ENCODE assay signal across 17 cellular contexts in genomic region chr4:3471886-3472285, GRCh38. TPM values are rescaled to one million over a fixed set of nuclear protein-coding genes. Genes with fewer than 3 reads are reported as not detected.
DNase-seq lines count a peak whose midpoint lies in the region; ATAC-seq, FAIRE-seq and TF ChIP-seq lines count a peak whose summit lies in the region.
"Had no signal": no experiment of that assay in that cellular context is flagged by ENCODE, and none has a peak within 500 bp of the region (broad histone marks: within the 10 kb centered on the region; RNA-seq: fewer than 3 reads in every experiment).

No MANE protein-coding gene starts in this region.

- H4K20me1 ChIP-seq in H1 (replicated peaks in 1 of 2; ENCODE audit: control insufficient read depth in 1 of 2, insufficient read depth in 2 of 2, low read length in 2 of 2): peaks cover 0 to 13% of the 10 kb centered on the region in 2 experiments

- H3K9me3 ChIP-seq in H1 (ENCODE audit: insufficient read depth in 2 of 2, low read depth in 1 of 2, low read length in 1 of 2): peaks cover 0 to 6% of the 10 kb centered on the region in 2 experiments; a peak in 2 of 4 replicates
- no peaks in the 10 kb centered on the region for H3K9me3 ChIP-seq in spleen
- no peaks in the 10 kb centered on the region for H3K9me3 ChIP-seq in small intestine (ENCODE audit: control insufficient read depth, low read depth)

- H2BK5ac ChIP-seq in H1 (ENCODE audit: low read depth, low read length): no peak overlapping the region

- no peak overlapping the region for H4K91ac ChIP-seq in H1 (replicated peaks; ENCODE audit: insufficient read length, low read length)

- H3K23ac ChIP-seq in H1 (ENCODE audit: insufficient read length): no peak overlapping the region

- no peaks in the 10 kb centered on the region for H3K36me3 Mint-ChIP-seq in nephron progenitor cell (ENCODE audit: low read depth)

- H3K14ac ChIP-seq in H1 (ENCODE audit: insufficient read length): no peak overlapping the region

- H3K4me3 ChIP-seq in H1 (ENCODE audit: extremely low read depth in 1 of 4, insufficient read depth in 2 of 4, low read depth in 3 of 4, low read length in 4 of 4) (no peak overlapping the region), spleen (no peak overlapping the region), small intestine (ENCODE audit: low read depth in 1 of 2, low read length in 2 of 2) (no peak overlapping the region)
- H3K4me3 ChIP-seq: GM23338 had no signal

- no peak overlapping the region for H2BK20ac ChIP-seq in H1 (ENCODE audit: low read length)

- 0 out of 2 replicates have a peak overlapping the region, but pooled peaks have one; percentile 29 for H2BK15ac ChIP-seq in H1 (ENCODE audit: low read length)

- no peak for TF ChIP-seq EP300 in H1 (IDR thresholded peaks at IDR 0.05; ENCODE audit: borderline replicate concordance in 1 of 2, low read depth in 2 of 2, low read length in 2 of 2)

- no peaks in the 10 kb centered on the region for H3K36me3 ChIP-seq in H1 (ENCODE audit: control insufficient read depth in 2 of 4, insufficient read depth in 4 of 4, low read length in 3 of 4)
- H3K36me3 ChIP-seq in spleen: no peaks in the 10 kb centered on the region
- no peaks in the 10 kb centered on the region for H3K36me3 ChIP-seq in small intestine (ENCODE audit: control insufficient read depth in 2 of 2, insufficient read depth in 2 of 2, low read length in 2 of 2)

- TF ChIP-seq RAD21 in H1 (IDR thresholded peaks at IDR 0.05 in 1 of 2, conservative IDR thresholded peaks at IDR 0.05 in 1 of 2; ENCODE audit: low read depth in 2 of 2, low read length in 2 of 2): no peak

- H3K27me3 ChIP-seq in H1 (replicated peaks in 1 of 4; ENCODE audit: control insufficient read depth in 3 of 4, extremely low read depth in 1 of 4, insufficient read depth in 3 of 4, low read length in 3 of 4) (peaks cover 1 to 48% (median 34%) of the 10 kb centered on the region in 4 experiments; a peak in 6 of 7 replicates), spleen (replicated peaks in 1 of 7) (peaks cover 0 to 67% (median 13%) of the 10 kb centered on the region in 7 donors), small intestine (ENCODE audit: control insufficient read depth in 2 of 2, insufficient read depth in 2 of 2, low read length in 2 of 2) (no peaks in the 10 kb centered on the region)

- no peak for ATAC-seq in Right ventricle myocardium superior (ENCODE audit: poor library complexity)
- no peak for ATAC-seq in left ventricle myocardium superior
- ATAC-seq in HG02571 (IDR thresholded peaks at IDR 0.05; ENCODE audit: unreplicated experiment): no peak
- ATAC-seq: HepG2 had no signal

- H3K4me3 Mint-ChIP-seq in nephron progenitor cell: no peak overlapping the region
- H3K4me3 Mint-ChIP-seq: CD4-positive, alpha-beta T cell; GM23338; HFFc6 had no signal

- no peak overlapping the region for H3K4ac ChIP-seq in H1 (replicated peaks; ENCODE audit: insufficient read length, low read depth, low read length)

- H3K23me2 ChIP-seq in H1 (ENCODE audit: low read depth, low read length): peaks cover 5% of the 10 kb centered on the region

- H3K79me1 ChIP-seq in H1 (ENCODE audit: low read depth, low read length): peaks cover 6% of the 10 kb centered on the region; the same call in 1 of the 2 replicates

- no peak overlapping the region for H2AFZ ChIP-seq in H1 (ENCODE audit: low read length)
- H2AFZ ChIP-seq: GM23338 had no signal

- no peak overlapping the region for H3K56ac ChIP-seq in H1 (replicated peaks; ENCODE audit: insufficient read length, low read depth, low read length)

- no peak overlapping the region for H3K9ac ChIP-seq in H1 (replicated peaks in 1 of 4; ENCODE audit: extremely low read depth in 1 of 4, low read depth in 3 of 4, low read length in 3 of 4)

- FAIRE-seq in H1 (lab: Jason Lieb, UNC): no peak
- FAIRE-seq in small intestine (lab: Jason Lieb, UNC): no peak
- FAIRE-seq: HepG2, HTR-8/SVneo had no signal

- no peak overlapping the region for H2BK120ac ChIP-seq in H1 (replicated peaks; ENCODE audit: low read depth, low read length)

- H3K27ac ChIP-seq in H1 (ENCODE audit: low read depth, low read length) (no peak overlapping the region), spleen (no peak overlapping the region), small intestine (ENCODE audit: low read depth in 1 of 2, low read length in 1 of 2) (no peak overlapping the region)

- DNase-seq in Right ventricle myocardium superior (peak; percentile 34), left ventricle myocardium superior (no peak), H1 (ENCODE audit: low read depth in 1 of 2, low spot score in 2 of 2) (no peak), nephron progenitor cell (peak; percentile 9), spleen (peak; percentile 58), small intestine (no peak)
- DNase-seq: 8988T; Calu3; CD4-positive, alpha-beta T cell; DMS 273 treated with DMSO at 0.1 percent for 48 hours; HCEC 1CT; HFFc6 had no signal

- H3K27me3 Mint-ChIP-seq in nephron progenitor cell (ENCODE audit: low read depth, poor library complexity): peaks cover 13% of the 10 kb centered on the region
- H3K27me3 Mint-ChIP-seq: CD4-positive, alpha-beta T cell had no signal

- H3K9me3 Mint-ChIP-seq in nephron progenitor cell: no peaks in the 10 kb centered on the region
- H3K9me3 Mint-ChIP-seq: CD4-positive, alpha-beta T cell; GM23338; HFFc6 had no signal

- intact Hi-C loops in Right ventricle myocardium superior (cut with DNase I): no loop called here
- intact Hi-C loops in left ventricle myocardium superior (cut with micrococcal nuclease): no loop called here
- intact Hi-C loops in spleen (cut with DNase I; ENCODE audit: low total_unique reads): no loop called here

- TF ChIP-seq POLR2A in H1 (IDR thresholded peaks at IDR 0.05; ENCODE audit: control extremely low read depth in 1 of 2, low read depth in 2 of 2, low read length in 2 of 2): no peak
- TF ChIP-seq POLR2A in spleen (IDR thresholded peaks at IDR 0.05): no peak

- no peak overlapping the region for H3K18ac ChIP-seq in H1 (ENCODE audit: extremely low read depth, low read length)

- H3K27ac Mint-ChIP-seq in nephron progenitor cell: no peak overlapping the region
- H3K27ac Mint-ChIP-seq: CD4-positive, alpha-beta T cell; GM23338; HFFc6 had no signal

- TF ChIP-seq CTCF in H1 (IDR thresholded peaks at IDR 0.05; ENCODE audit: control extremely low read depth in 1 of 3, insufficient read depth in 1 of 3, low read depth in 1 of 3, low read length in 3 of 3): no peak
- TF ChIP-seq CTCF in nephron progenitor cell (IDR thresholded peaks at IDR 0.05): no peak
- TF ChIP-seq CTCF in spleen (IDR thresholded peaks at IDR 0.05 in 8 of 11, conservative IDR thresholded peaks at IDR 0.05 in 3 of 11): no peak

- 83% methylated on average over 13 of the region's 15 CpGs; no CpG with 5 or more reads in 1 of the 2 experiments for WGBS in H1 (ENCODE audit: extremely low coverage in 1 of 2, insufficient coverage in 1 of 2, insufficient read length in 1 of 2, insufficient replicate concordance in 2 of 2, low coverage in 1 of 2, low lambda C conversion rate in 2 of 2, missing lambda C conversion rate in 1 of 2), 2 experiments
- 86 to 93% (median 87%) methylated on average over 13 to 15 of the region's 15 CpGs for WGBS in spleen, 5 donors
- WGBS in small intestine, 3 donors: 80 to 86% (median 83%) methylated on average over 15 of the region's 15 CpGs

- no peak overlapping the region for H4K5ac ChIP-seq in H1 (ENCODE audit: insufficient read length, low read depth, low read length)

- CTCF ChIA-PET in H1 (lab: Charles Lee; ENCODE audit: partially characterized antibody): interaction anchor here (0.9 to 3.9 kb wide), 7 partner anchors 8 to 229 kb away, joined by 3 to 41 read pairs (median 4); no protein-coding TSS in a partner anchor

- peaks cover 13% of the 10 kb centered on the region for H3K4me1 Mint-ChIP-seq in nephron progenitor cell

- H3K79me2 ChIP-seq in H1 (ENCODE audit: control insufficient read depth in 1 of 2, insufficient read depth in 2 of 2, low read length in 2 of 2): no peaks in the 10 kb centered on the region

- no peak overlapping the region for H4K8ac ChIP-seq in H1 (ENCODE audit: extremely low read depth, insufficient read depth, low read length)

- POLR2A ChIA-PET in H1 (lab: Charles Lee; ENCODE audit: partially characterized antibody): interaction anchor here (1.4 kb wide), 1 partner anchor 13 kb away, joined by 4 read pairs; no protein-coding TSS in a partner anchor

- H3K4me2 ChIP-seq in H1 (ENCODE audit: insufficient read depth in 1 of 2, low read depth in 2 of 2, low read length in 2 of 2): no peak overlapping the region
- H3K4me2 ChIP-seq: GM23338 had no signal

- H2AK5ac ChIP-seq in H1 (ENCODE audit: low read depth, low read length): no peak overlapping the region

- no peak overlapping the region for H2BK12ac ChIP-seq in H1 (ENCODE audit: low read depth, low read length)

- H3K4me1 ChIP-seq in H1 (replicated peaks in 1 of 4; ENCODE audit: control insufficient read depth in 3 of 4, insufficient read depth in 4 of 4, low read length in 3 of 4): peaks cover 0 to 3% (median 1%) of the 10 kb centered on the region in 4 experiments; a peak in 2 of 7 replicates
- H3K4me1 ChIP-seq in spleen: no peaks in the 10 kb centered on the region
- no peaks in the 10 kb centered on the region for H3K4me1 ChIP-seq in small intestine (ENCODE audit: control insufficient read depth in 2 of 2, insufficient read depth in 1 of 2, low read depth in 1 of 2, low read length in 1 of 2)

RNA-seq across cellular contexts. Expression of gene DOK7, which starts 8.8 kb away (rescaled TPM):
- 33.7 TPM for total RNA-seq in Right ventricle myocardium superior
- 35.5 TPM for total RNA-seq in left ventricle myocardium superior
- not detected in 2 replicates for total RNA-seq in H1 (2021; fragmentation: NEBNext Ultra II Directional; extraction: Animal tissue kit (Norgen Biotek cat#: 25700))
- 0.32 and 0.36 TPM in 2 replicates for polyA plus RNA-seq in H1 (2011; rRNA removed)
- 0.19 TPM for polyA plus RNA-seq in H1 (2011; cell fraction: cytosol; rRNA removed)
- 0.27 TPM for polyA plus RNA-seq in H1 (2011; cell fraction: nucleus; rRNA removed)
- polyA plus RNA-seq in H1 (2012, experiment 1 of 2): 0.09 to 0.32 TPM (median 0.25 TPM) in 3 of 4 replicates, not detected in the other
- polyA plus RNA-seq in H1 (2012, experiment 2 of 2): 0.09 TPM
- 0.14 TPM for polyA plus RNA-seq in H1 (2013, experiment 1 of 2)
- 0.13 TPM for polyA plus RNA-seq in H1 (2013, experiment 2 of 2)
- not detected in 2 replicates for polyA minus RNA-seq in H1 (2011; rRNA and poly(A)+ RNA removed)
- polyA minus RNA-seq in H1 (2011; cell fraction: cytosol; rRNA and poly(A)+ RNA removed): not detected
- not detected for polyA minus RNA-seq in H1 (2011; cell fraction: nucleus; rRNA and poly(A)+ RNA removed)
- total RNA-seq in spleen: 1 to 10 TPM in 6 of 7 donors, under 1 TPM in 1; 0.69 to 7.1 (median 1.6) TPM
- 10 to 100 TPM in 1 of 3 donors, 1 to 10 TPM in 2; 1.7 to 13.5 (median 8.7) TPM for polyA plus RNA-seq in spleen
- polyA plus RNA-seq in small intestine: under 1 TPM in 2 of 3 donors, not detected in 1; 0.28 to 0.81 TPM
- total RNA-seq: CD4-positive, alpha-beta T cell; HFFc6 had no signal

RNA-seq across cellular contexts. Expression of gene HGFAC, which starts 30.1 kb away (rescaled TPM):
- total RNA-seq in Right ventricle myocardium superior (1.9 TPM), left ventricle myocardium superior (0.67 TPM), spleen (under 1 TPM in 2 of 7 donors, not detected in 5; 0.32 to 0.47 TPM)
- 0.15 TPM in 1 of 2 replicates, not detected in the other for total RNA-seq in H1 (2021; fragmentation: NEBNext Ultra II Directional; extraction: Animal tissue kit (Norgen Biotek cat#: 25700))
- polyA plus RNA-seq in H1 (2011; rRNA removed) (0.14 and 0.35 TPM in 2 replicates), spleen (under 1 TPM; 0.11 to 0.35 (median 0.22) TPM), small intestine (under 1 TPM in 1 of 3 donors, not detected in 2; 0.21 TPM)
- 0.34 TPM for polyA plus RNA-seq in H1 (2011; cell fraction: cytosol; rRNA removed)
- polyA plus RNA-seq in H1 (2011; cell fraction: nucleus; rRNA removed): 2.4 TPM
- 0.60 TPM in 1 of 4 replicates, not detected in the others for polyA plus RNA-seq in H1 (2012, experiment 1 of 2)
- polyA plus RNA-seq in H1 (2012, experiment 2 of 2): not detected
- 0.10 TPM for polyA plus RNA-seq in H1 (2013, experiment 1 of 2)
- polyA plus RNA-seq in H1 (2013, experiment 2 of 2): 0.07 TPM
- polyA minus RNA-seq in H1 (2011; rRNA and poly(A)+ RNA removed): not detected in 2 replicates
- not detected for polyA minus RNA-seq in H1 (2011; cell fraction: cytosol; rRNA and poly(A)+ RNA removed)
- polyA minus RNA-seq in H1 (2011; cell fraction: nucleus; rRNA and poly(A)+ RNA removed): not detected
- total RNA-seq: Calu3, Daoy had no signal
- polyA plus RNA-seq: GM23338 had no signal

Comparison
In these comparisons a context has a peak if more than half of its experiments do, and no peak if none do; other contexts are left out.
1. DNase-seq: peak in Right ventricle myocardium superior (single experiment), nephron progenitor cell (single experiment) and spleen (single experiment); none in left ventricle myocardium superior (single experiment), H1 (0 of 2) and small intestine (single experiment).